ENCODE assay signal across 1 cellular context in the genomic region with DNA sequence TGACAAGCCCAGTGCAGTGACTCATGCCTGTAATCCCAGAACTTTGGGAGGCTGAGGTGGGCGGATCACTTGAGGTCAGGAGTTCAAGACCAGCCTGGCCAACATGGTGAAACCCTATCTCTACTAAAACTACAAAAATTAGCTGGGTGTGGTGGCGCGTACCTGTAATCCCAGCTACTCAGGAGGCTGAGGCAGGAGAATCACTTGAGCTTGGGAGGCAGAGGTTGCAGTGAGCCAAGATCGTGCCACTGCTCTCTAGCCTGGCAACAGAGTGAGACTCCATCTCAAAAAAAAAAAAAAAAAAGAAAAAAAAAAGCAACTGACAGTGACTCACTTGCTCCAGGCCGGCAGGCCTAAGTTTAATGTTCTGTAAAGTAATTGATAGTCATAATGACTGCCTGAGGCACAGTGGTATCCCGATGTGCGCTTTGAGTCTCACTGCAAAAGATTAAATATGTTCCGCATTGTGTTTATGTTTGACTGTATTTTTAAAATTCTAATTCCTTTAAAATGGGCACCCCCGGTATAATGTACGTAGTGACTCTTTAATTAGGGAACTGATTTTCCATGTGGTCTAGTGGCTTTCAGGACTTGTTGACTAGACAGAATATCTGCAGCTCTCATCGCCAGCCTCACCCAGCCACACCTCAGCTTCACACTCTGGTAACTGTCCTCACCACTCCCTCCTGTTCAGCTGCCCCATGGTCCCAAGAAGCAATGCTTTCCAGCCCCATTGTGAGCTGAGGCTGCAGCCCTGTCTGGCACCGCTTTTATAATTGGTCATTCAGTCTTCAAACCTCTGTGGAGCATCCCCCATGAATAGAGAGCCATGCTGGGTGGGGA.
A peak's percentile ranks its signal among the peaks of the same experiment; 100 is the strongest.
TF ChIP-seq lines count a peak whose summit lies in the region.

No MANE protein-coding gene starts in this region.

TF ChIP-seq in HEK293, 187 proteins besides CTCF, POLR2A, EP300 and RAD21 (continued from another document and continues in another):
- peak; percentile 83 for TF ChIP-seq HIC1 (tag by site-specific recombination; IDR thresholded peaks at IDR 0.05)
- TF ChIP-seq ZNF366 (tag by site-specific recombination; conservative IDR thresholded peaks at IDR 0.05): peak; percentile 32
- 0 out of 2 replicates have a peak, but pooled peaks have one; percentile 34 for TF ChIP-seq TCF7L2 (IDR thresholded peaks at IDR 0.05; ENCODE audit: borderline replicate concordance, low read depth, low read length)
- TF ChIP-seq ZNF133 (tag by site-specific recombination; IDR thresholded peaks at IDR 0.05): peak; percentile 57
- TF ChIP-seq ZNF660 (tag by site-specific recombination; IDR thresholded peaks at IDR 0.05): 0 out of 2 replicates have a peak, but pooled peaks have one; percentile 60
- TF ChIP-seq ZNF600 (tag by site-specific recombination; IDR thresholded peaks at IDR 0.05): peak; percentile 46
- TF ChIP-seq, protein P1, sequence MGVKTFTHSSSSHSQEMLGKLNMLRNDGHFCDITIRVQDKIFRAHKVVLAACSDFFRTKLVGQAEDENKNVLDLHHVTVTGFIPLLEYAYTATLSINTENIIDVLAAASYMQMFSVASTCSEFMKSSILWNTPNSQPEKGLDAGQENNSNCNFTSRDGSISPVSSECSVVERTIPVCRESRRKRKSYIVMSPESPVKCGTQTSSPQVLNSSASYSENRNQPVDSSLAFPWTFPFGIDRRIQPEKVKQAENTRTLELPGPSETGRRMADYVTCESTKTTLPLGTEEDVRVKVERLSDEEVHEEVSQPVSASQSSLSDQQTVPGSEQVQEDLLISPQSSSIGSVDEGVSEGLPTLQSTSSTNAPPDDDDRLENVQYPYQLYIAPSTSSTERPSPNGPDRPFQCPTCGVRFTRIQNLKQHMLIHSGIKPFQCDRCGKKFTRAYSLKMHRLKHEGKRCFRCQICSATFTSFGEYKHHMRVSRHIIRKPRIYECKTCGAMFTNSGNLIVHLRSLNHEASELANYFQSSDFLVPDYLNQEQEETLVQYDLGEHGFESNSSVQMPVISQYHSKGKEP (tag by site-specific recombination; IDR thresholded peaks at IDR 0.05): peak; percentile 33; the same call in 1 of the 2 replicates
- TF ChIP-seq FEZF1 (tag by site-specific recombination; IDR thresholded peaks at IDR 0.05): peak; percentile 83
- peak; percentile 57; the same call in 1 of the 2 replicates for TF ChIP-seq WT1 (tag by site-specific recombination; IDR thresholded peaks at IDR 0.05)
- TF ChIP-seq ZNF362 (tag by site-specific recombination; IDR thresholded peaks at IDR 0.05): peak; percentile 75; the same call in 1 of the 2 replicates
- peak; percentile 50; the same call in 1 of the 2 replicates for TF ChIP-seq EGR2 (tag by site-specific recombination; IDR thresholded peaks at IDR 0.05; ENCODE audit: low read depth)
- TF ChIP-seq KLF8 (tag by site-specific recombination; IDR thresholded peaks at IDR 0.05): peak; percentile 51; the same call in 1 of the 2 replicates
- TF ChIP-seq ZNF629 (tag by site-specific recombination; IDR thresholded peaks at IDR 0.05): peak; percentile 72
- TF ChIP-seq, protein P2, sequence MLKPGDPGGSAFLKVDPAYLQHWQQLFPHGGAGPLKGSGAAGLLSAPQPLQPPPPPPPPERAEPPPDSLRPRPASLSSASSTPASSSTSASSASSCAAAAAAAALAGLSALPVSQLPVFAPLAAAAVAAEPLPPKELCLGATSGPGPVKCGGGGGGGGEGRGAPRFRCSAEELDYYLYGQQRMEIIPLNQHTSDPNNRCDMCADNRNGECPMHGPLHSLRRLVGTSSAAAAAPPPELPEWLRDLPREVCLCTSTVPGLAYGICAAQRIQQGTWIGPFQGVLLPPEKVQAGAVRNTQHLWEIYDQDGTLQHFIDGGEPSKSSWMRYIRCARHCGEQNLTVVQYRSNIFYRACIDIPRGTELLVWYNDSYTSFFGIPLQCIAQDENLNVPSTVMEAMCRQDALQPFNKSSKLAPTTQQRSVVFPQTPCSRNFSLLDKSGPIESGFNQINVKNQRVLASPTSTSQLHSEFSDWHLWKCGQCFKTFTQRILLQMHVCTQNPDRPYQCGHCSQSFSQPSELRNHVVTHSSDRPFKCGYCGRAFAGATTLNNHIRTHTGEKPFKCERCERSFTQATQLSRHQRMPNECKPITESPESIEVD (tag by site-specific recombination; IDR thresholded peaks at IDR 0.05): peak; percentile 83
- 0 out of 2 replicates have a peak, but pooled peaks have one; percentile 28 for TF ChIP-seq TSHZ1 (tag by site-specific recombination; IDR thresholded peaks at IDR 0.05; ENCODE audit: borderline replicate concordance)
- 0 out of 2 replicates have a peak, but pooled peaks have one; percentile 6 for TF ChIP-seq GFI1B (tag by site-specific recombination; IDR thresholded peaks at IDR 0.05)
- TF ChIP-seq SP3 (tag by site-specific recombination; IDR thresholded peaks at IDR 0.05): 0 out of 2 replicates have a peak, but pooled peaks have one; percentile 19
- 0 out of 2 replicates have a peak, but pooled peaks have one; percentile 14 for TF ChIP-seq ZNF121 (tag by site-specific recombination; IDR thresholded peaks at IDR 0.05)
- peak; percentile 31; the same call in 1 of the 2 replicates for TF ChIP-seq ZNF580 (tag by site-specific recombination; IDR thresholded peaks at IDR 0.05)
- peak; percentile 84 for TF ChIP-seq ZNF639 (tag by site-specific recombination; IDR thresholded peaks at IDR 0.05)
- TF ChIP-seq ZNF843 (tag by site-specific recombination; IDR thresholded peaks at IDR 0.05): peak; percentile 67; the same call in 1 of the 2 replicates
- TF ChIP-seq ZFHX2 (tag by site-specific recombination; conservative IDR thresholded peaks at IDR 0.05): peak; percentile 67
- peak; percentile 49 for TF ChIP-seq KLF9 (tag by site-specific recombination; IDR thresholded peaks at IDR 0.05; ENCODE audit: low read depth)
- 0 out of 2 replicates have a peak, but pooled peaks have one; percentile 43 for TF ChIP-seq ZNF354C (tag by site-specific recombination; IDR thresholded peaks at IDR 0.05; ENCODE audit: borderline replicate concordance, low read depth)
- TF ChIP-seq ZXDB (tag by site-specific recombination; IDR thresholded peaks at IDR 0.05): peak; percentile 40; the same call in 1 of the 2 replicates
- peak; percentile 52 for TF ChIP-seq OSR2 (tag by site-specific recombination; IDR thresholded peaks at IDR 0.05)
- TF ChIP-seq ZEB2 (tag by site-specific recombination; IDR thresholded peaks at IDR 0.05): peak; percentile 86
- TF ChIP-seq ZNF2 (tag by site-specific recombination; IDR thresholded peaks at IDR 0.05): peak; percentile 57; the same call in 1 of the 2 replicates
- peak; percentile 52; the same call in 1 of the 2 replicates for TF ChIP-seq KLF17 (tag by site-specific recombination; IDR thresholded peaks at IDR 0.05)
- TF ChIP-seq, protein P3, sequence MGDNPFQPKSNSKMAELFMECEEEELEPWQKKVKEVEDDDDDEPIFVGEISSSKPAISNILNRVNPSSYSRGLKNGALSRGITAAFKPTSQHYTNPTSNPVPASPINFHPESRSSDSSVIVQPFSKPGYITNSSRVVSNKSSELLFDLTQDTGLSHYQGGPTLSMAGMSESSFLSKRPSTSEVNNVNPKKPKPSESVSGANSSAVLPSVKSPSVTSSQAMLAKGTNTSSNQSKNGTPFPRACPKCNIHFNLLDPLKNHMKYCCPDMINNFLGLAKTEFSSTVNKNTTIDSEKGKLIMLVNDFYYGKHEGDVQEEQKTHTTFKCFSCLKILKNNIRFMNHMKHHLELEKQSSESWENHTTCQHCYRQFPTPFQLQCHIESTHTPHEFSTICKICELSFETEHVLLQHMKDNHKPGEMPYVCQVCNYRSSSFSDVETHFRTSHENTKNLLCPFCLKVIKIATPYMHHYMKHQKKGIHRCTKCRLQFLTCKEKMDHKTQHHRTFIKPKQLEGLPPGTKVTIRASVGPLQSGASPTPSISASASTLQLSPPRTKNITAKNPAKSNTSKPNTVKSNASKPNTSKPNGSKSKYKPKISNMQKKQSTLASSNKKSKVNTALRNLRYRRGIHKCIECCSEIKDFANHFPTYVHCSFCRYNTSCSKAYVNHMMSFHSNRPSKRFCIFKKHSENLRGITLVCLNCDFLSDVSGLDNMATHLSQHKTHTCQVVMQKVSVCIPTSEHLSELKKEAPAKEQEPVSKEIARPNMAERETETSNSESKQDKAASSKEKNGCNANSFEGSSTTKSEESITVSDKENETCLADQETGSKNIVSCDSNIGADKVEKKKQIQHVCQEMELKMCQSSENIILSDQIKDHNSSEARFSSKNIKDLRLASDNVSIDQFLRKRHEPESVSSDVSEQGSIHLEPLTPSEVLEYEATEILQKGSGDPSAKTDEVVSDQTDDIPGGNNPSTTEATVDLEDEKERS (tag by site-specific recombination; IDR thresholded peaks at IDR 0.05): peak; percentile 84
- TF ChIP-seq, protein P4, sequence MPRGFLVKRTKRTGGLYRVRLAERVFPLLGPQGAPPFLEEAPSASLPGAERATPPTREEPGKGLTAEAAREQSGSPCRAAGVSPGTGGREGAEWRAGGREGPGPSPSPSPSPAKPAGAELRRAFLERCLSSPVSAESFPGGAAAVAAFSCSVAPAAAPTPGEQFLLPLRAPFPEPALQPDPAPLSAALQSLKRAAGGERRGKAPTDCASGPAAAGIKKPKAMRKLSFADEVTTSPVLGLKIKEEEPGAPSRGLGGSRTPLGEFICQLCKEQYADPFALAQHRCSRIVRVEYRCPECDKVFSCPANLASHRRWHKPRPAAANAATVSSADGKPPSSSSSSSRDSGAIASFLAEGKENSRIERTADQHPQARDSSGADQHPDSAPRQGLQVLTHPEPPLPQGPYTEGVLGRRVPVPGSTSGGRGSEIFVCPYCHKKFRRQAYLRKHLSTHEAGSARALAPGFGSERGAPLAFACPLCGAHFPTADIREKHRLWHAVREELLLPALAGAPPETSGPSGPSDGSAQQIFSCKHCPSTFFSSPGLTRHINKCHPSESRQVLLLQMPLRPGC (tag by site-specific recombination; IDR thresholded peaks at IDR 0.05): peak; percentile 72; the same call in 1 of the 2 replicates
- peak; percentile 95 for TF ChIP-seq SP7 (tag by site-specific recombination; IDR thresholded peaks at IDR 0.05)
- peak; percentile 46; the same call in 1 of the 2 replicates for TF ChIP-seq ZSCAN23 (tag by site-specific recombination; IDR thresholded peaks at IDR 0.05)
- TF ChIP-seq KLF16 (tag by site-specific recombination; IDR thresholded peaks at IDR 0.05): peak; percentile 51; the same call in 1 of the 2 replicates
